ENCODE assay signal across 8 cellular contexts in genomic region chr9:108468364-108468763, GRCh38.
A peak's percentile ranks its signal among the peaks of the same experiment; 100 is the strongest.
DNase-seq lines count a peak whose midpoint lies in the region; ATAC-seq, FAIRE-seq and TF ChIP-seq lines count a peak whose summit lies in the region.

No MANE protein-coding gene starts in this region.

- FAIRE-seq in H1 (lab: Jason Lieb, UNC) (no peak), small intestine (lab: Jason Lieb, UNC) (no peak)

- H3K4ac ChIP-seq in H9 (ENCODE audit: low read depth, low read length) (no peak overlapping the region), H1 (replicated peaks; ENCODE audit: insufficient read length, low read depth, low read length) (no peak overlapping the region)

- H3K23ac ChIP-seq in H9 (ENCODE audit: insufficient read length, low read depth, low read length) (no peak overlapping the region), H1 (ENCODE audit: insufficient read length) (no peak overlapping the region)

- H3K14ac ChIP-seq in H9 (ENCODE audit: insufficient read depth, low read length) (no peak overlapping the region), H1 (ENCODE audit: insufficient read length) (no peak overlapping the region)

- H3K27me3 ChIP-seq in H9 (ENCODE audit: insufficient read depth, low read length): no peaks in the 10 kb centered on the region
- no peaks in the 10 kb centered on the region for H3K27me3 ChIP-seq in H1 (replicated peaks in 1 of 4; ENCODE audit: control insufficient read depth in 3 of 4, extremely low read depth in 1 of 4, insufficient read depth in 3 of 4, low read length in 3 of 4)
- H3K27me3 ChIP-seq in small intestine (ENCODE audit: control insufficient read depth in 2 of 2, insufficient read depth in 2 of 2, low read length in 2 of 2): no peaks in the 10 kb centered on the region

- H3K79me2 ChIP-seq in H9 (ENCODE audit: insufficient read depth, low read length) (no peaks in the 10 kb centered on the region), H1 (ENCODE audit: control insufficient read depth in 1 of 2, insufficient read depth in 2 of 2, low read length in 2 of 2) (no peaks in the 10 kb centered on the region)

- H2BK15ac ChIP-seq in H9 (ENCODE audit: low read depth, low read length) (no peak overlapping the region), H1 (ENCODE audit: low read length) (no peak overlapping the region)

- H3K9ac ChIP-seq in H9 (ENCODE audit: extremely low read depth, insufficient read length, low read length) (no peak overlapping the region), H1 (replicated peaks in 1 of 4; ENCODE audit: extremely low read depth in 1 of 4, low read depth in 3 of 4, low read length in 3 of 4) (no peak overlapping the region)

- H3K9me3 ChIP-seq in H9 (ENCODE audit: control insufficient read depth, low read depth, low read length) (no peaks in the 10 kb centered on the region), H1 (ENCODE audit: insufficient read depth in 2 of 2, low read depth in 1 of 2, low read length in 1 of 2) (no peaks in the 10 kb centered on the region; a peak in 1 of 4 replicates), small intestine (ENCODE audit: control insufficient read depth, low read depth) (no peaks in the 10 kb centered on the region)

- H3K36me3 Mint-ChIP-seq in activated CD8-positive, alpha-beta memory T cell treated with anti-CD3 and anti-CD28 coated beads, Interleukin-2, amount 10 ng/mL, durations not matched to agents 7 days and 5 days: no peaks in the 10 kb centered on the region
- H3K36me3 Mint-ChIP-seq in H9 (ENCODE audit: insufficient read depth in 1 of 3, low read depth in 3 of 3): no peaks in the 10 kb centered on the region

- CTCF ChIA-PET in activated CD8-positive, alpha-beta memory T cell treated with anti-CD3 and anti-CD28 coated beads, Interleukin-2, amount 10 ng/mL, durations not matched to agents 7 days and 5 days (lab: Charles Lee): no interaction called here
- CTCF ChIA-PET in H1 (lab: Charles Lee; ENCODE audit: partially characterized antibody): interaction anchor here (0.6 to 4.1 kb wide), 23 partner anchors 9 to 1003 kb away, joined by 3 to 33 read pairs (median 4); no protein-coding TSS in a partner anchor

- no peak overlapping the region for H2BK12ac ChIP-seq in H9 (ENCODE audit: insufficient read length, low read depth, low read length)
- no peak overlapping the region for H2BK12ac ChIP-seq in H1 (ENCODE audit: low read depth, low read length)

- no peak overlapping the region for H2AK5ac ChIP-seq in H9 (ENCODE audit: insufficient read length, low read length)
- no peak overlapping the region for H2AK5ac ChIP-seq in H1 (ENCODE audit: low read depth, low read length)

- H2BK120ac ChIP-seq in H9 (ENCODE audit: low read depth, low read length, poor library complexity, severe bottlenecking): no peak overlapping the region
- no peak overlapping the region for H2BK120ac ChIP-seq in H1 (replicated peaks; ENCODE audit: low read depth, low read length)

- H2BK20ac ChIP-seq in H9 (ENCODE audit: low read depth, low read length, poor library complexity, severe bottlenecking) (no peak overlapping the region), H1 (ENCODE audit: low read length) (no peak overlapping the region)

- no peak overlapping the region for H4K91ac ChIP-seq in H9 (ENCODE audit: insufficient read length, low read depth, low read length)
- no peak overlapping the region for H4K91ac ChIP-seq in H1 (replicated peaks; ENCODE audit: insufficient read length, low read length)

- TF ChIP-seq CTCF in H9 (conservative IDR thresholded peaks at IDR 0.05): peak; percentile 74
- peak in 2 of 3 experiments; percentile 60 to 73; a peak in 3 of 4 replicates for TF ChIP-seq CTCF in H1 (IDR thresholded peaks at IDR 0.05; ENCODE audit: control extremely low read depth in 1 of 3, insufficient read depth in 1 of 3, low read depth in 1 of 3, low read length in 3 of 3)

- H3K4me1 Mint-ChIP-seq in activated CD8-positive, alpha-beta memory T cell treated with anti-CD3 and anti-CD28 coated beads, Interleukin-2, amount 10 ng/mL, durations not matched to agents 7 days and 5 days: no peaks in the 10 kb centered on the region
- peaks cover 2 to 5% of the 10 kb centered on the region in 2 experiments for H3K4me1 Mint-ChIP-seq in H9

- H3K56ac ChIP-seq in H9 (ENCODE audit: insufficient read length, low read depth, low read length) (no peak overlapping the region), H1 (replicated peaks; ENCODE audit: insufficient read length, low read depth, low read length) (no peak overlapping the region)

- no peak for TF ChIP-seq POLR2A in H1 (IDR thresholded peaks at IDR 0.05; ENCODE audit: control extremely low read depth in 1 of 2, low read depth in 2 of 2, low read length in 2 of 2)

- peak; percentile 43 to 52 for TF ChIP-seq RAD21 in H1 (IDR thresholded peaks at IDR 0.05 in 1 of 2, conservative IDR thresholded peaks at IDR 0.05 in 1 of 2; ENCODE audit: low read depth in 2 of 2, low read length in 2 of 2)

- no peak for TF ChIP-seq EP300 in H1 (IDR thresholded peaks at IDR 0.05; ENCODE audit: borderline replicate concordance in 1 of 2, low read depth in 2 of 2, low read length in 2 of 2)

- POLR2A ChIA-PET in H1 (lab: Charles Lee; ENCODE audit: partially characterized antibody): no interaction called here

- H4K8ac ChIP-seq in H9 (replicated peaks; ENCODE audit: insufficient read length, low read depth, low read length) (no peak overlapping the region), H1 (ENCODE audit: extremely low read depth, insufficient read depth, low read length) (no peak overlapping the region)

- no peak overlapping the region for H3K4me3 Mint-ChIP-seq in activated CD8-positive, alpha-beta memory T cell treated with anti-CD3 and anti-CD28 coated beads, Interleukin-2, amount 10 ng/mL, durations not matched to agents 7 days and 5 days
- H3K4me3 Mint-ChIP-seq in H9: no peak overlapping the region

- H3K18ac ChIP-seq in H9 (ENCODE audit: insufficient read length, low read depth, low read length): no peak overlapping the region
- no peak overlapping the region for H3K18ac ChIP-seq in H1 (ENCODE audit: extremely low read depth, low read length)

- H3K23me2 ChIP-seq in H9 (ENCODE audit: insufficient read length, low read depth, low read length, poor library complexity, severe bottlenecking): no peaks in the 10 kb centered on the region
- no peaks in the 10 kb centered on the region for H3K23me2 ChIP-seq in H1 (ENCODE audit: low read depth, low read length)

- H3K4me2 ChIP-seq in H9 (ENCODE audit: insufficient read depth, insufficient read length, low read length) (no peak overlapping the region), H1 (ENCODE audit: insufficient read depth in 1 of 2, low read depth in 2 of 2, low read length in 2 of 2) (no peak overlapping the region)

- H3K4me3 ChIP-seq in H1 (ENCODE audit: extremely low read depth in 1 of 4, insufficient read depth in 2 of 4, low read depth in 3 of 4, low read length in 4 of 4) (no peak overlapping the region), small intestine (ENCODE audit: low read depth in 1 of 2, low read length in 2 of 2) (no peak overlapping the region)

- WGBS in H9 (ENCODE audit: extremely low coverage, insufficient read length, low lambda C conversion rate): no CpG with 5 or more reads among the region's 4 CpGs
- WGBS in H1 (ENCODE audit: extremely low coverage in 1 of 2, insufficient coverage in 1 of 2, insufficient read length in 1 of 2, insufficient replicate concordance in 2 of 2, low coverage in 1 of 2, low lambda C conversion rate in 2 of 2, missing lambda C conversion rate in 1 of 2), 2 experiments: 83% methylated on average over 4 of the region's 4 CpGs; no CpG with 5 or more reads in 1 of the 2 experiments
- WGBS in small intestine, 3 donors: 85 to 88% (median 87%) methylated on average over 4 of the region's 4 CpGs

- H2BK5ac ChIP-seq in H9 (ENCODE audit: insufficient read length, low read length) (no peak overlapping the region), H1 (ENCODE audit: low read depth, low read length) (no peak overlapping the region)

- H3K4me1 ChIP-seq in H9 (ENCODE audit: insufficient read depth, low read length) (peaks cover 2% of the 10 kb centered on the region; the same call in 1 of the 2 replicates), H1 (replicated peaks in 1 of 4; ENCODE audit: control insufficient read depth in 3 of 4, insufficient read depth in 4 of 4, low read length in 3 of 4) (0 out of 7 replicates have a peak, but pooled peaks cover 0 to 2% (median 0%) of the 10 kb centered on the region in 4 experiments), small intestine (ENCODE audit: control insufficient read depth in 2 of 2, insufficient read depth in 1 of 2, low read depth in 1 of 2, low read length in 1 of 2) (no peaks in the 10 kb centered on the region)

- H3K27ac Mint-ChIP-seq in activated CD8-positive, alpha-beta memory T cell treated with anti-CD3 and anti-CD28 coated beads, Interleukin-2, amount 10 ng/mL, durations not matched to agents 7 days and 5 days: no peak overlapping the region
- no peak overlapping the region for H3K27ac Mint-ChIP-seq in H9

- no peak for ATAC-seq in activated CD8-positive, alpha-beta memory T cell treated with anti-CD3 and anti-CD28 coated beads, Interleukin-2, amount 10 ng/mL, durations not matched to agents 7 days and 5 days
- ATAC-seq in GM18520 (IDR thresholded peaks at IDR 0.05; ENCODE audit: unreplicated experiment): no peak

- no peaks in the 10 kb centered on the region for H3K9me3 Mint-ChIP-seq in activated CD8-positive, alpha-beta memory T cell treated with anti-CD3 and anti-CD28 coated beads, Interleukin-2, amount 10 ng/mL, durations not matched to agents 7 days and 5 days (ENCODE audit: low read depth)
- peaks cover 0 to 4% of the 10 kb centered on the region in 2 experiments; a peak in 1 of 5 replicates for H3K9me3 Mint-ChIP-seq in H9

- H3K79me1 ChIP-seq in H9 (ENCODE audit: insufficient read depth, low read depth, low read length, poor library complexity, severe bottlenecking): no peaks in the 10 kb centered on the region
- H3K79me1 ChIP-seq in H1 (ENCODE audit: low read depth, low read length): no peaks in the 10 kb centered on the region

- H3T11ph ChIP-seq in H9 (ENCODE audit: low read length): no peak overlapping the region

- no peaks in the 10 kb centered on the region for H4K20me1 ChIP-seq in H9 (ENCODE audit: control insufficient read depth, insufficient read depth, insufficient read length)
- H4K20me1 ChIP-seq in H1 (replicated peaks in 1 of 2; ENCODE audit: control insufficient read depth in 1 of 2, insufficient read depth in 2 of 2, low read length in 2 of 2): no peaks in the 10 kb centered on the region

- no peak overlapping the region for H4K5ac ChIP-seq in H9 (ENCODE audit: insufficient read length, low read depth, low read length)
- no peak overlapping the region for H4K5ac ChIP-seq in H1 (ENCODE audit: insufficient read length, low read depth, low read length)

- DNase-seq in activated CD8-positive, alpha-beta memory T cell treated with anti-CD3 and anti-CD28 coated beads, Interleukin-2, amount 10 ng/mL, durations not matched to agents 7 days and 5 days: peak; percentile 41
- DNase-seq in activated CD8-positive, alpha-beta memory T cell treated with anti-CD3 and anti-CD28 coated beads for 24 hours: no peak
- DNase-seq in H9 (peak; percentile 51), NCI-H460 (ENCODE audit: extremely low read depth, low read depth) (peak; percentile 65), H1 (ENCODE audit: low read depth in 1 of 2, low spot score in 2 of 2) (peak; percentile 17 to 84), small intestine (peak; percentile 14)
- no peak for DNase-seq in activated CD4-positive, CD25-positive, alpha-beta regulatory T cell treated with anti-CD3 and anti-CD28 coated beads, Interleukin-2, amount 50 U/mL, for 72 hours

- H3K27me3 Mint-ChIP-seq in activated CD8-positive, alpha-beta memory T cell treated with anti-CD3 and anti-CD28 coated beads, Interleukin-2, amount 10 ng/mL, durations not matched to agents 7 days and 5 days: no peaks in the 10 kb centered on the region
- H3K27me3 Mint-ChIP-seq in H9 (ENCODE audit: low read depth): peaks cover 3% of the 10 kb centered on the region

- H2AFZ ChIP-seq in H9 (ENCODE audit: low read length) (no peak overlapping the region), H1 (ENCODE audit: low read length) (no peak overlapping the region)

- H3K36me3 ChIP-seq in H1 (ENCODE audit: control insufficient read depth in 2 of 4, insufficient read depth in 4 of 4, low read length in 3 of 4) (no peaks in the 10 kb centered on the region), small intestine (ENCODE audit: control insufficient read depth in 2 of 2, insufficient read depth in 2 of 2, low read length in 2 of 2) (no peaks in the 10 kb centered on the region)

- H3K27ac ChIP-seq in H9 (ENCODE audit: insufficient read length, low read depth, low read length): no peak overlapping the region
- H3K27ac ChIP-seq in H1 (ENCODE audit: low read depth, low read length): no peak overlapping the region
- H3K27ac ChIP-seq in small intestine (ENCODE audit: low read depth in 1 of 2, low read length in 1 of 2): no peak overlapping the region

Comparison
In these comparisons a context has a peak if more than half of its experiments do, and no peak if none do; other contexts are left out.
1. DNase-seq: peak in activated CD8-positive, alpha-beta memory T cell treated with anti-CD3 and anti-CD28 coated beads, Interleukin-2, amount 10 ng/mL, durations not matched to agents 7 days and 5 days (single experiment), H9 (single experiment), NCI-H460 (single experiment), H1 (2 of 2) and small intestine (single experiment); none in activated CD8-positive, alpha-beta memory T cell treated with anti-CD3 and anti-CD28 coated beads for 24 hours (single experiment) and activated CD4-positive, CD25-positive, alpha-beta regulatory T cell treated with anti-CD3 and anti-CD28 coated beads, Interleukin-2, amount 50 U/mL, for 72 hours (single experiment).